ENCODE assay signal across 9 cellular contexts in genomic region chr3:45553469-45553974, GRCh38. TPM values are rescaled to one million over a fixed set of nuclear protein-coding genes. Genes with fewer than 3 reads are reported as not detected.
DNase-seq lines count a peak whose midpoint lies in the region; ATAC-seq and TF ChIP-seq lines count a peak whose summit lies in the region.
"Had no signal": no experiment of that assay in that cellular context is flagged by ENCODE, and none has a peak within 500 bp of the region (broad histone marks: within the 10 kb centered on the region; RNA-seq: fewer than 3 reads in every experiment).

No MANE protein-coding gene starts in this region.

- no peaks in the 10 kb centered on the region for H3K9me3 ChIP-seq in SK-N-SH

- H3K27ac Mint-ChIP-seq in stimulated activated naive B cell treated with anti-CD40 and anti-IgM and Interleukin-4, amounts not matched to agents 10 μg/mL and 1 μg/mL and 100 μg/mL, for 72 hours = peak overlapping the region; percentile 67
- H3K27ac Mint-ChIP-seq: activated naive CD4-positive, alpha-beta T cell treated with anti-CD3 and anti-CD28 coated beads, Interleukin-2, amount 50 U/mL, for 72 hours had no signal

- POLR2A ChIA-PET in SK-N-SH (lab: Yijun Ruan, JAX) = no interaction called here

- H3K9ac ChIP-seq in SK-N-SH = no peak overlapping the region

- H3K9me3 Mint-ChIP-seq in stimulated activated naive B cell treated with anti-CD40 and anti-IgM and Interleukin-4, amounts not matched to agents 10 μg/mL and 1 μg/mL and 100 μg/mL, for 72 hours = no peaks in the 10 kb centered on the region
- H3K9me3 Mint-ChIP-seq: activated naive CD4-positive, alpha-beta T cell treated with anti-CD3 and anti-CD28 coated beads, Interleukin-2, amount 50 U/mL, for 72 hours had no signal

- H3F3A ChIP-seq in SK-N-SH (replicated peaks; ENCODE audit: insufficient read depth) = peaks cover 15% of the 10 kb centered on the region

- no peaks in the 10 kb centered on the region for H3K27me3 ChIP-seq in SK-N-SH (ENCODE audit: insufficient read depth)

- no peak overlapping the region for H3K4me3 ChIP-seq in SK-N-SH (ENCODE audit: low read depth in 2 of 2, low read length in 1 of 2)

- peak overlapping the region in 1 of 2 experiments; percentile 67; a peak in 3 of 4 replicates for H3K27ac ChIP-seq in SK-N-SH (ENCODE audit: low read depth in 2 of 2, low read length in 1 of 2)

- no peaks in the 10 kb centered on the region for H3K27me3 Mint-ChIP-seq in stimulated activated naive B cell treated with anti-CD40 and anti-IgM and Interleukin-4, amounts not matched to agents 10 μg/mL and 1 μg/mL and 100 μg/mL, for 72 hours

- H3K79me2 ChIP-seq in SK-N-SH (ENCODE audit: insufficient read depth) = no peaks in the 10 kb centered on the region

- H3K36me3 Mint-ChIP-seq in stimulated activated naive B cell treated with anti-CD40 and anti-IgM and Interleukin-4, amounts not matched to agents 10 μg/mL and 1 μg/mL and 100 μg/mL, for 72 hours = peaks cover 9 to 24% of the 10 kb centered on the region in 2 donors
- H3K36me3 Mint-ChIP-seq: activated naive CD4-positive, alpha-beta T cell treated with anti-CD3 and anti-CD28 coated beads, Interleukin-2, amount 50 U/mL, for 72 hours had no signal

- no peaks in the 10 kb centered on the region for H3K9me2 ChIP-seq in SK-N-SH

- peak; percentile 33 for ATAC-seq in HG03060 (IDR thresholded peaks at IDR 0.05; ENCODE audit: low read depth, unreplicated experiment)
- ATAC-seq in Right ventricle myocardium superior (ENCODE audit: poor library complexity) = peak; percentile 84
- ATAC-seq in stimulated activated naive B cell treated with anti-CD40 and anti-IgM and Interleukin-4, amounts not matched to agents 10 μg/mL and 1 μg/mL and 100 μg/mL, for 72 hours (replicated peaks) = peak; percentile 68 to 75
- no peak for ATAC-seq in HG02884 (IDR thresholded peaks at IDR 0.05; ENCODE audit: unreplicated experiment)

- WGBS in SK-N-SH (ENCODE audit: low lambda C conversion rate) = 23% methylated on average over 6 of the region's 6 CpGs

- H3K4me1 ChIP-seq in SK-N-SH (ENCODE audit: control insufficient read depth in 1 of 2, insufficient read depth in 2 of 2, low read depth in 1 of 2, low read length in 1 of 2) = peaks cover 35 to 36% of the 10 kb centered on the region in 2 experiments

- 0 out of 2 replicates have a peak overlapping the region, but pooled peaks have one; percentile 5 for H3K4me2 ChIP-seq in SK-N-SH

- peak; percentile 14 for DNase-seq in COR-L47 (lab: John Stamatoyannopoulos, UW)
- DNase-seq in SK-N-SH = peak; percentile 63
- peak; percentile 78 for DNase-seq in Right ventricle myocardium superior
- no peak for DNase-seq in stimulated activated naive B cell treated with anti-CD40 and anti-IgM and Interleukin-4, amounts not matched to agents 10 μg/mL and 1 μg/mL and 100 μg/mL, for 72 hours
- DNase-seq in activated CD8-positive, alpha-beta memory T cell treated with anti-CD3 and anti-CD28 coated beads for 24 hours = no peak
- DNase-seq in NCI-H1436 treated with DMSO at 0.1 percent for 48 hours (lab: John Stamatoyannopoulos, UW) = no peak

- no peak overlapping the region for H2AFZ ChIP-seq in SK-N-SH (ENCODE audit: low read depth)

- intact Hi-C loops in Right ventricle myocardium superior (cut with DNase I) = no loop called here

- TF ChIP-seq EP300 in SK-N-SH (IDR thresholded peaks at IDR 0.05; ENCODE audit: borderline replicate concordance in 1 of 2, low read depth in 1 of 2, low read length in 1 of 2) = 0 out of 4 replicates have a peak, but pooled peaks of 1 of the 2 experiments have one; percentile 31

- no peak overlapping the region for H3K4me3 Mint-ChIP-seq in stimulated activated naive B cell treated with anti-CD40 and anti-IgM and Interleukin-4, amounts not matched to agents 10 μg/mL and 1 μg/mL and 100 μg/mL, for 72 hours

- CTCF ChIA-PET in SK-N-SH (lab: Yijun Ruan, JAX) = interaction anchor here (1.0 to 1.1 kb wide), 2 partner anchors 9 to 46 kb away, joined by 3 read pairs; no protein-coding TSS in a partner anchor

- peaks cover 31 to 47% of the 10 kb centered on the region in 2 donors for H3K4me1 Mint-ChIP-seq in stimulated activated naive B cell treated with anti-CD40 and anti-IgM and Interleukin-4, amounts not matched to agents 10 μg/mL and 1 μg/mL and 100 μg/mL, for 72 hours

- TF ChIP-seq CTCF in SK-N-SH (IDR thresholded peaks at IDR 0.05) = no peak

- no peaks in the 10 kb centered on the region for H4K20me1 ChIP-seq in SK-N-SH (ENCODE audit: insufficient read depth)

- TF ChIP-seq RAD21 in SK-N-SH (IDR thresholded peaks at IDR 0.05; ENCODE audit: low read length) = no peak

- H3K36me3 ChIP-seq in SK-N-SH (replicated peaks in 1 of 2; ENCODE audit: control insufficient read depth in 1 of 2, insufficient read depth in 2 of 2, low read length in 1 of 2) = no peaks in the 10 kb centered on the region

TF ChIP-seq in SK-N-SH, 30 proteins besides CTCF, POLR2A, EP300 and RAD21 (continues in another document):
- TF ChIP-seq FOXJ3 (CRISPR knock-in tag; IDR thresholded peaks at IDR 0.05) (no peak), TCF12 (IDR thresholded peaks at IDR 0.05) (no peak; the same call in 1 of the 2 replicates), NRF1 (IDR thresholded peaks at IDR 0.05; ENCODE audit: low read depth, low read length) (no peak), NFIC (IDR thresholded peaks at IDR 0.05; ENCODE audit: borderline replicate concordance) (peak; percentile 50; the same call in 1 of the 2 replicates), GABPA (IDR thresholded peaks at IDR 0.05; ENCODE audit: low read depth) (no peak), MAX (IDR thresholded peaks at IDR 0.05; ENCODE audit: low read depth) (no peak), TAF1 (IDR thresholded peaks at IDR 0.05; ENCODE audit: borderline replicate concordance, low read depth, low read length) (no peak), IRF3 (IDR thresholded peaks at IDR 0.05; ENCODE audit: low read depth, low read length) (no peak), ELF1 (IDR thresholded peaks at IDR 0.05) (no peak), POLR2AphosphoS5 (IDR thresholded peaks at IDR 0.05; ENCODE audit: low read depth, low read length) (no peak), YY1 (IDR thresholded peaks at IDR 0.05; ENCODE audit: low read depth) (no peak), FOXM1 (IDR thresholded peaks at IDR 0.05; ENCODE audit: low read depth) (no peak)
- TF ChIP-seq, protein P1, sequence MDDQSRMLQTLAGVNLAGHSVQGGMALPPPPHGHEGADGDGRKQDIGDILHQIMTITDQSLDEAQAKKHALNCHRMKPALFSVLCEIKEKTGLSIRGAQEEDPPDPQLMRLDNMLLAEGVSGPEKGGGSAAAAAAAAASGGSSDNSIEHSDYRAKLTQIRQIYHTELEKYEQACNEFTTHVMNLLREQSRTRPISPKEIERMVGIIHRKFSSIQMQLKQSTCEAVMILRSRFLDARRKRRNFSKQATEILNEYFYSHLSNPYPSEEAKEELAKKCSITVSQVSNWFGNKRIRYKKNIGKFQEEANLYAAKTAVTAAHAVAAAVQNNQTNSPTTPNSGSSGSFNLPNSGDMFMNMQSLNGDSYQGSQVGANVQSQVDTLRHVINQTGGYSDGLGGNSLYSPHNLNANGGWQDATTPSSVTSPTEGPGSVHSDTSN (IDR thresholded peaks at IDR 0.05) = no peak; the same call in 1 of the 2 replicates
- TF ChIP-seq, protein P2, sequence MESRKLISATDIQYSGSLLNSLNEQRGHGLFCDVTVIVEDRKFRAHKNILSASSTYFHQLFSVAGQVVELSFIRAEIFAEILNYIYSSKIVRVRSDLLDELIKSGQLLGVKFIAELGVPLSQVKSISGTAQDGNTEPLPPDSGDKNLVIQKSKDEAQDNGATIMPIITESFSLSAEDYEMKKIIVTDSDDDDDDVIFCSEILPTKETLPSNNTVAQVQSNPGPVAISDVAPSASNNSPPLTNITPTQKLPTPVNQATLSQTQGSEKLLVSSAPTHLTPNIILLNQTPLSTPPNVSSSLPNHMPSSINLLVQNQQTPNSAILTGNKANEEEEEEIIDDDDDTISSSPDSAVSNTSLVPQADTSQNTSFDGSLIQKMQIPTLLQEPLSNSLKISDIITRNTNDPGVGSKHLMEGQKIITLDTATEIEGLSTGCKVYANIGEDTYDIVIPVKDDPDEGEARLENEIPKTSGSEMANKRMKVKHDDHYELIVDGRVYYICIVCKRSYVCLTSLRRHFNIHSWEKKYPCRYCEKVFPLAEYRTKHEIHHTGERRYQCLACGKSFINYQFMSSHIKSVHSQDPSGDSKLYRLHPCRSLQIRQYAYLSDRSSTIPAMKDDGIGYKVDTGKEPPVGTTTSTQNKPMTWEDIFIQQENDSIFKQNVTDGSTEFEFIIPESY (IDR thresholded peaks at IDR 0.05; ENCODE audit: borderline replicate concordance, low read depth) = no peak

RNA-seq across cellular contexts. Expression of gene LIMD1, which starts 41.0 kb away (rescaled TPM):
- 7.6 and 10.5 TPM in 2 replicates for polyA plus RNA-seq in SK-N-SH (2012; rRNA removed)
- polyA plus RNA-seq in SK-N-SH (2012; cell fraction: cytosol; rRNA removed) = 2.7 and 5.0 TPM in 2 replicates
- polyA plus RNA-seq in SK-N-SH (2012; cell fraction: nucleus; rRNA removed) = 22.5 and 25.5 TPM in 2 replicates
- total RNA-seq in Right ventricle myocardium superior = 31.9 TPM

Comparison
In these comparisons a context has a peak if more than half of its experiments do, and no peak if none do; other contexts are left out.
1. DNase-seq: peak in COR-L47 (single experiment), SK-N-SH (single experiment) and Right ventricle myocardium superior (single experiment); none in stimulated activated naive B cell treated with anti-CD40 and anti-IgM and Interleukin-4, amounts not matched to agents 10 μg/mL and 1 μg/mL and 100 μg/mL, for 72 hours (single experiment), activated CD8-positive, alpha-beta memory T cell treated with anti-CD3 and anti-CD28 coated beads for 24 hours (single experiment) and NCI-H1436 treated with DMSO at 0.1 percent for 48 hours (single experiment).